In the genomic region with DNA sequence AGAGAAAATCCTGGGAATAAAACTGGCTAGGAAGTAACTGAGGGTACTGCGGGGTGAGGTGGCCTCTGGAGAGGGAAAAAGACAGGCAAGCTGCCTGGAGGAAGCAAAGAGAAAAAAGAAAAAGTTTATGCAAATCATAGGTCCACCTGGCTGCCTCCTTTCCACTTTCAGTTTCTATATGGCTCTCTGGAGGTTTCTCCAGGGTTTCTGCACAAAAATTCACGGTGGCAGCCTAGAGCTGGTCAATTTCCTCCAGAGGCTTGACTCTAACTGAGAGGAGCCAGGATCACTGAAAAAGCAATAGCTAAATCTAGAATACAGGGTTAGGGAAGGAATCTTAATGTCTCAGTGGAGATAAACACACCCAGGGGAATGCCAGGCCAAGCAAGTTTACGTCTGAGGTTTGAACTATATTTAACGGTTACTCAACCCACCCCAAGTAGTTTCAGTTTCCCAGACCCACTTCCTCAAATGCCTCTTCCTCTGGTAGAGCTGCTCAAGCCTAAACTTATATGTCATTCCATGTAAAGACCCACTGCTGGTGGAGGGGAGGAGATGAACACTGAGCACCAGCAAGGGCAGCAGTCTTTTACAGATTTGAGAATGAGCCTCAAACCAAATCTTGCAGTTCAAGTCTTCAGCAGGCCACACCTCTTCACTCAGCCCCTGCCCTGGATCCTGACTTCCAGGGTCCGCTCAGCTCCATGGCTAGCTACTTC, we compare ENCODE assay signal across 1 cellular context.
TF ChIP-seq lines count a peak whose summit lies in the region.

No MANE protein-coding gene starts in this region.

TF ChIP-seq in GM12878, 131 proteins besides CTCF, POLR2A, EP300 and RAD21 (continued from another document):
- TF ChIP-seq CHD4 (IDR thresholded peaks at IDR 0.05) (no peak), CREM (IDR thresholded peaks at IDR 0.05; ENCODE audit: low read depth) (peak; percentile 88), CEBPB (IDR thresholded peaks at IDR 0.05; ENCODE audit: borderline replicate concordance in 1 of 2, low read depth in 2 of 2, low read length in 2 of 2) (peak in 1 of 2 experiments; percentile 67; a peak in 1 of 4 replicates), SP1 (IDR thresholded peaks at IDR 0.05; ENCODE audit: low read depth, low read length) (peak; percentile 45), TCF7 (IDR thresholded peaks at IDR 0.05; ENCODE audit: borderline replicate concordance) (no peak)
- TF ChIP-seq, protein P1, sequence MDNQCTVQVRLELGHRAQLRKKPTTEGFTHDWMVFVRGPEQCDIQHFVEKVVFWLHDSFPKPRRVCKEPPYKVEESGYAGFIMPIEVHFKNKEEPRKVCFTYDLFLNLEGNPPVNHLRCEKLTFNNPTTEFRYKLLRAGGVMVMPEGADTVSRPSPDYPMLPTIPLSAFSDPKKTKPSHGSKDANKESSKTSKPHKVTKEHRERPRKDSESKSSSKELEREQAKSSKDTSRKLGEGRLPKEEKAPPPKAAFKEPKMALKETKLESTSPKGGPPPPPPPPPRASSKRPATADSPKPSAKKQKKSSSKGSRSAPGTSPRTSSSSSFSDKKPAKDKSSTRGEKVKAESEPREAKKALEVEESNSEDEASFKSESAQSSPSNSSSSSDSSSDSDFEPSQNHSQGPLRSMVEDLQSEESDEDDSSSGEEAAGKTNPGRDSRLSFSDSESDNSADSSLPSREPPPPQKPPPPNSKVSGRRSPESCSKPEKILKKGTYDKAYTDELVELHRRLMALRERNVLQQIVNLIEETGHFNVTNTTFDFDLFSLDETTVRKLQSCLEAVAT (IDR thresholded peaks at IDR 0.05) = peak; percentile 41; the same call in 1 of the 2 replicates
- TF ChIP-seq, protein P2, sequence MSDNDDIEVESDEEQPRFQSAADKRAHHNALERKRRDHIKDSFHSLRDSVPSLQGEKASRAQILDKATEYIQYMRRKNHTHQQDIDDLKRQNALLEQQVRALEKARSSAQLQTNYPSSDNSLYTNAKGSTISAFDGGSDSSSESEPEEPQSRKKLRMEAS (IDR thresholded peaks at IDR 0.05; ENCODE audit: low read depth, low read length) = no peak
TF ChIP-seq in GM12878: peak in this region for 50.
